19 cellular contexts compared by ENCODE assay signal in genomic region chr3:186383026-186383993, GRCh38. TPM values are rescaled to one million over a fixed set of nuclear protein-coding genes. Genes with fewer than 3 reads are reported as not detected.
DNase-seq lines count a peak whose midpoint lies in the region; ATAC-seq, FAIRE-seq and TF ChIP-seq lines count a peak whose summit lies in the region.
"Had no signal": no experiment of that assay in that cellular context is flagged by ENCODE, and none has a peak within 500 bp of the region (broad histone marks: within the 10 kb centered on the region; RNA-seq: fewer than 3 reads in every experiment).

No MANE protein-coding gene starts in this region.

- H3K36me3 ChIP-seq in GM23338 (ENCODE audit: insufficient read depth) (no peaks in the 10 kb centered on the region), esophagus muscularis mucosa (no peaks in the 10 kb centered on the region), pancreas (no peaks in the 10 kb centered on the region)
- no peaks in the 10 kb centered on the region for H3K36me3 ChIP-seq in naive thymus-derived CD4-positive, alpha-beta T cell (ENCODE audit: control insufficient read depth in 2 of 3, insufficient read depth in 3 of 3, low read length in 3 of 3)

- no peak overlapping the region for H3K4me3 Mint-ChIP-seq in GM23338
- no peak overlapping the region for H3K4me3 Mint-ChIP-seq in stimulated activated naive B cell treated with anti-CD40 and anti-IgM and Interleukin-4, amounts not matched to agents 10 μg/mL and 1 μg/mL and 100 μg/mL, for 72 hours
- no peak overlapping the region for H3K4me3 Mint-ChIP-seq in naive thymus-derived CD4-positive, alpha-beta T cell

- CTCF ChIA-PET in naive thymus-derived CD4-positive, alpha-beta T cell (lab: Charles Lee): no interaction called here

- H3K9me3 ChIP-seq in esophagus muscularis mucosa: no peaks in the 10 kb centered on the region
- no peaks in the 10 kb centered on the region for H3K9me3 ChIP-seq in pancreas
- no peaks in the 10 kb centered on the region for H3K9me3 ChIP-seq in naive thymus-derived CD4-positive, alpha-beta T cell (ENCODE audit: control insufficient read depth in 2 of 3, low read length in 3 of 3)

- H3K4me1 Mint-ChIP-seq in GM23338: peaks cover 11% of the 10 kb centered on the region
- peaks cover 21 to 29% of the 10 kb centered on the region in 2 donors for H3K4me1 Mint-ChIP-seq in stimulated activated naive B cell treated with anti-CD40 and anti-IgM and Interleukin-4, amounts not matched to agents 10 μg/mL and 1 μg/mL and 100 μg/mL, for 72 hours
- peaks cover 0 to 4% (median 0%) of the 10 kb centered on the region in 7 donors for H3K4me1 Mint-ChIP-seq in naive thymus-derived CD4-positive, alpha-beta T cell

- no peak for DNase-seq in GM23338 (ENCODE audit: low spot score)
- no peak for DNase-seq in esophagus muscularis mucosa (ENCODE audit: extremely low spot score)
- DNase-seq in midbrain (lab: John Stamatoyannopoulos, UW): peak; percentile 59
- DNase-seq in stimulated activated naive B cell treated with anti-CD40 and anti-IgM and Interleukin-4, amounts not matched to agents 10 μg/mL and 1 μg/mL and 100 μg/mL, for 72 hours: no peak
- no peak for DNase-seq in pancreas
- DNase-seq in DMS79 (lab: John Stamatoyannopoulos, UW): no peak
- DNase-seq in dedifferentiated amniotic fluid mesenchymal stem cell (ENCODE audit: extremely low spot score): no peak
- no peak for DNase-seq in naive thymus-derived CD4-positive, alpha-beta T cell
- DNase-seq: activated effector memory CD4-positive, alpha-beta T cell treated with Interleukin-2 at 50 U/mL for 16 hours; amniotic stem cell; mesenchymal stem cell; NCI-H187; stimulated activated naive CD4-positive, alpha-beta T cell had no signal

- POLR2A ChIA-PET in naive thymus-derived CD4-positive, alpha-beta T cell (lab: Charles Lee): no interaction called here

- no peaks in the 10 kb centered on the region for H3F3A ChIP-seq in GM23338 (replicated peaks; ENCODE audit: low read depth)

- ATAC-seq in GM23338 (peak; percentile 61), pancreas (no peak)
- ATAC-seq in stimulated activated naive B cell treated with anti-CD40 and anti-IgM and Interleukin-4, amounts not matched to agents 10 μg/mL and 1 μg/mL and 100 μg/mL, for 72 hours (replicated peaks): peak in 1 of 2 donors; percentile 55
- ATAC-seq in naive thymus-derived CD4-positive, alpha-beta T cell: no peak
- ATAC-seq: HepG2 had no signal

- 0 out of 2 replicates have a peak, but pooled peaks cover 2% of the 10 kb centered on the region for H3K9me2 ChIP-seq in GM23338 (ENCODE audit: insufficient read depth)

- no peak overlapping the region for H3K4me2 ChIP-seq in GM23338

- intact Hi-C loops in esophagus muscularis mucosa (cut with DNase I) (no loop called here), pancreas (cut with DNase I) (no loop called here)
- intact Hi-C loops in naive thymus-derived CD4-positive, alpha-beta T cell (cut with micrococcal nuclease): no loop called here

- 0 out of 2 replicates have a peak, but pooled peaks cover 5% of the 10 kb centered on the region for H3K4me1 ChIP-seq in GM23338 (ENCODE audit: insufficient read depth)
- peaks cover 22 to 34% (median 31%) of the 10 kb centered on the region in 4 donors for H3K4me1 ChIP-seq in esophagus muscularis mucosa
- H3K4me1 ChIP-seq in pancreas: peaks cover 0 to 11% (median 4%) of the 10 kb centered on the region in 3 donors
- no peaks in the 10 kb centered on the region for H3K4me1 ChIP-seq in naive thymus-derived CD4-positive, alpha-beta T cell (ENCODE audit: control insufficient read depth in 2 of 2, insufficient read depth in 2 of 2, low read length in 2 of 2)

- H3K27ac ChIP-seq in GM23338 (ENCODE audit: low read depth) (no peak overlapping the region), esophagus muscularis mucosa (replicated peaks in 1 of 4) (peak overlapping the region; percentile 34 to 66 (median 54)), pancreas (no peak overlapping the region)
- no peak overlapping the region for H3K27ac ChIP-seq in naive thymus-derived CD4-positive, alpha-beta T cell (ENCODE audit: low read depth, low read length)

- no peaks in the 10 kb centered on the region for H4K20me1 ChIP-seq in GM23338 (replicated peaks; ENCODE audit: insufficient read depth)

- no peak for TF ChIP-seq EP300 in esophagus muscularis mucosa (IDR thresholded peaks at IDR 0.05)

- FAIRE-seq in pancreas (lab: Jason Lieb, UNC): no peak
- FAIRE-seq: endothelial cell of umbilical vein, G401.6, GM12892, HepG2 had no signal

- 71% methylated on average over 15 of the region's 18 CpGs for WGBS in esophagus muscularis mucosa
- 85 to 88% methylated on average over 17 to 18 of the region's 18 CpGs for WGBS in pancreas, 2 donors

- peaks cover 5% of the 10 kb centered on the region for H3K27me3 Mint-ChIP-seq in GM23338 (ENCODE audit: insufficient read depth, low read depth, poor library complexity)
- H3K27me3 Mint-ChIP-seq in stimulated activated naive B cell treated with anti-CD40 and anti-IgM and Interleukin-4, amounts not matched to agents 10 μg/mL and 1 μg/mL and 100 μg/mL, for 72 hours: peaks cover 7 to 9% of the 10 kb centered on the region in 2 donors
- peaks cover 0 to 14% (median 5%) of the 10 kb centered on the region in 5 donors for H3K27me3 Mint-ChIP-seq in naive thymus-derived CD4-positive, alpha-beta T cell

- no peak overlapping the region for H3K27ac Mint-ChIP-seq in GM23338
- H3K27ac Mint-ChIP-seq in stimulated activated naive B cell treated with anti-CD40 and anti-IgM and Interleukin-4, amounts not matched to agents 10 μg/mL and 1 μg/mL and 100 μg/mL, for 72 hours: peak overlapping the region; percentile 15
- H3K27ac Mint-ChIP-seq in naive thymus-derived CD4-positive, alpha-beta T cell: no peak overlapping the region

- H3K27me3 ChIP-seq in GM23338 (ENCODE audit: insufficient read depth) (no peaks in the 10 kb centered on the region), esophagus muscularis mucosa (no peaks in the 10 kb centered on the region), pancreas (no peaks in the 10 kb centered on the region)
- no peaks in the 10 kb centered on the region for H3K27me3 ChIP-seq in naive thymus-derived CD4-positive, alpha-beta T cell (ENCODE audit: control insufficient read depth in 2 of 2, insufficient read depth in 2 of 2, low read length in 2 of 2)

- H3K79me2 ChIP-seq in GM23338 (replicated peaks; ENCODE audit: insufficient read depth): no peaks in the 10 kb centered on the region

- TF ChIP-seq POLR2A in esophagus muscularis mucosa (IDR thresholded peaks at IDR 0.05; ENCODE audit: low read depth): no peak

- peaks cover 4% of the 10 kb centered on the region for H3K9me3 Mint-ChIP-seq in GM23338
- peaks cover 4 to 7% of the 10 kb centered on the region in 2 donors for H3K9me3 Mint-ChIP-seq in stimulated activated naive B cell treated with anti-CD40 and anti-IgM and Interleukin-4, amounts not matched to agents 10 μg/mL and 1 μg/mL and 100 μg/mL, for 72 hours
- H3K9me3 Mint-ChIP-seq in naive thymus-derived CD4-positive, alpha-beta T cell: peaks cover 0 to 5% (median 4%) of the 10 kb centered on the region in 11 donors

- peak overlapping the region; percentile 10; the same call in 1 of the 2 replicates for H2AFZ ChIP-seq in GM23338

- H3K4me3 ChIP-seq in GM23338 (no peak overlapping the region), esophagus muscularis mucosa (peak overlapping the region in 3 of 4 donors; percentile 5 to 15 (median 12)), pancreas (no peak overlapping the region)
- H3K4me3 ChIP-seq in naive thymus-derived CD4-positive, alpha-beta T cell (ENCODE audit: low read length): no peak overlapping the region

- no peaks in the 10 kb centered on the region for H3K36me3 Mint-ChIP-seq in GM23338 (ENCODE audit: low read depth)
- peaks cover under 1 to 4% of the 10 kb centered on the region in 2 donors for H3K36me3 Mint-ChIP-seq in stimulated activated naive B cell treated with anti-CD40 and anti-IgM and Interleukin-4, amounts not matched to agents 10 μg/mL and 1 μg/mL and 100 μg/mL, for 72 hours
- H3K36me3 Mint-ChIP-seq in naive thymus-derived CD4-positive, alpha-beta T cell: peaks cover 0 to 4% (median 0%) of the 10 kb centered on the region in 5 donors

- TF ChIP-seq CTCF in GM23338 (conservative IDR thresholded peaks at IDR 0.05; ENCODE audit: low read depth in 2 of 2) (no peak), esophagus muscularis mucosa (IDR thresholded peaks at IDR 0.05) (no peak), pancreas (IDR thresholded peaks at IDR 0.05) (no peak)

TF ChIP-seq in GM23338, 12 proteins besides CTCF, POLR2A, EP300 and RAD21 (continues in another document):
- TF ChIP-seq CREB1 (CRISPR knock-in tag; IDR thresholded peaks at IDR 0.05; ENCODE audit: low read depth) (no peak), ZNF331 (CRISPR knock-in tag; IDR thresholded peaks at IDR 0.05; ENCODE audit: low read depth) (no peak)

RNA-seq across cellular contexts. Expression of gene DGKG, which starts 21.3 kb away (rescaled TPM):
- total RNA-seq in GM23338 (2014; rRNA removed; shearing (Covaris generic)): 0.14 TPM in 1 of 2 replicates, not detected in the other
- 0.17 and 0.31 TPM in 2 replicates for polyA plus RNA-seq in GM23338 (2016; fragmentation: Nextera tagmentation; extraction: Ambion mirVana)
- 100 to 1,000 TPM in 2 of 4 donors, 10 to 100 TPM in 2; 75.0 to 169 (median 104) TPM for total RNA-seq in esophagus muscularis mucosa
- 1 to 10 TPM in 1 of 6 donors, under 1 TPM in 5; 0.16 to 2.0 (median 0.88) TPM for total RNA-seq in pancreas
- 1 to 10 TPM in 1 of 2 donors, under 1 TPM in 1; 0.65 to 1.6 TPM for polyA plus RNA-seq in pancreas
- total RNA-seq in naive thymus-derived CD4-positive, alpha-beta T cell: 10 to 100 TPM in 1 of 5 experiments, under 1 TPM in 2, not detected in 2; 0.15 to 10.0 (median 0.50) TPM
- not detected for polyA plus RNA-seq in naive thymus-derived CD4-positive, alpha-beta T cell
- total RNA-seq: endothelial cell of umbilical vein; MCF 10A; T-helper 2 cell treated with Interferon-gamma antibody and Interleukin-4, amounts not matched to agents 100 ng/mL and 5 ng/mL, for 36 hours had no signal
- polyA plus RNA-seq: endothelial cell of umbilical vein had no signal

Comparison
In these comparisons a context has a peak if more than half of its experiments do, and no peak if none do; other contexts are left out.
1. H3K27ac ChIP-seq: peak in esophagus muscularis mucosa (4 of 4); none in GM23338 (single experiment), pancreas (0 of 4) and naive thymus-derived CD4-positive, alpha-beta T cell (single experiment).
2. H3K4me3 ChIP-seq: peak in esophagus muscularis mucosa (3 of 4); none in GM23338 (single experiment), pancreas (0 of 4) and naive thymus-derived CD4-positive, alpha-beta T cell (single experiment).
3. RNA of gene DGKG, which starts 21.3 kb away (total RNA-seq): 75.0 to 169 TPM in esophagus muscularis mucosa; 0.16 to 2.0 TPM in pancreas, 0.15 to 10.0 TPM in naive thymus-derived CD4-positive, alpha-beta T cell and 0.14 TPM in GM23338; every median in the first group is over 4 times any median in the second.